In the genomic region with DNA sequence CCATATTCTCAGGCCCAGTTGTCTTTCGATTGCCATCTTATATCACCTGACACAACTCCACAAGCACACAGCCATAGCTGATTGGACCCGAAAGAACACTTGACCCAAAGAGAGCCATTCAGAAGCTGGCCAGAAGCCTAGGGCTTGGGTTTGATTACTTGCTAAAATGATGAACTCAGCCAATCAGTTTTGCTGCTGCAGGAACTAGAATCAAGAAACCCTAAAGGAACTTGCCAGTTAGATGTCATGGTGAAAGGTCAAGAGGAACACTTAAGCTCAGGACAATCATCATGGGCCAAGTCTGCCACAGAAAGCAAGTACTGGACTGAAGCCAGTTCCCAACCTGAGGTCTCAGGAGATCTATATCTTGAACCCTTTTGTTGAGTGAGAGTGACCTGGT, we compare ENCODE assay signal across 21 cellular contexts.
A peak's percentile ranks its signal among the peaks of the same experiment; 100 is the strongest.
DNase-seq lines count a peak whose midpoint lies in the region; FAIRE-seq and TF ChIP-seq lines count a peak whose summit lies in the region.
"Had no signal": no experiment of that assay in that cellular context is flagged by ENCODE, and none has a peak within 500 bp of the region (broad histone marks: within the 10 kb centered on the region; RNA-seq: fewer than 3 reads in every experiment).

No MANE protein-coding gene starts in this region.

- H3K9me3 ChIP-seq in thyroid gland (no peaks in the 10 kb centered on the region), Caco-2 (peaks cover 13% of the 10 kb centered on the region)

- no peak overlapping the region for H3K4me3 Mint-ChIP-seq in Caco-2 (ENCODE audit: unreplicated experiment)
- H3K4me3 Mint-ChIP-seq: B cell; CD8-positive, alpha-beta memory T cell; HFFc6 had no signal

- H3K4me3 ChIP-seq in thyroid gland (replicated peaks in 1 of 3) (no peak overlapping the region), Caco-2 (ENCODE audit: low read depth, low read length) (no peak overlapping the region), coronary artery (no peak overlapping the region)
- H3K4me3 ChIP-seq: BLaER1 treated with 17β-estradiol and CSF1 and Interleukin-3, amounts not matched to agents 10 nM and 100 nM had no signal

- peaks cover 3% of the 10 kb centered on the region for H3K9me3 Mint-ChIP-seq in Caco-2 (ENCODE audit: unreplicated experiment)
- H3K9me3 Mint-ChIP-seq: HFFc6 had no signal

- no peak overlapping the region for H3K27ac Mint-ChIP-seq in Caco-2 (ENCODE audit: unreplicated experiment)
- H3K27ac Mint-ChIP-seq: B cell; CD8-positive, alpha-beta memory T cell; HFFc6 had no signal

- TF ChIP-seq POLR2A in thyroid gland (IDR thresholded peaks at IDR 0.05): no peak

- POLR2A ChIA-PET in Caco-2 (lab: Charles Lee): no interaction called here

- TF ChIP-seq CTCF in VCaP (conservative IDR thresholded peaks at IDR 0.05) (no peak), thyroid gland (IDR thresholded peaks at IDR 0.05) (no peak), Caco-2 (IDR thresholded peaks at IDR 0.05; ENCODE audit: insufficient read depth in 1 of 2, low read depth in 1 of 2, low read length in 1 of 2, severe bottlenecking in 1 of 2, unreplicated experiment in 1 of 2) (no peak), coronary artery (IDR thresholded peaks at IDR 0.05) (no peak)

- no peaks in the 10 kb centered on the region for H3K36me3 ChIP-seq in thyroid gland
- no peaks in the 10 kb centered on the region for H3K36me3 ChIP-seq in Caco-2 (ENCODE audit: control insufficient read depth, insufficient read depth, low read length)

- intact Hi-C loops in thyroid gland (cut with DNase I) (no loop called here), Caco-2 (cut with micrococcal nuclease; ENCODE audit: unreplicated experiment) (no loop called here), cardiac septum (cut with DNase I) (no loop called here)

- H3K4me1 ChIP-seq in thyroid gland (peaks cover 36 to 40% of the 10 kb centered on the region in 2 donors), Caco-2 (peaks cover 9% of the 10 kb centered on the region)

- peaks cover 16% of the 10 kb centered on the region for H3K4me1 Mint-ChIP-seq in Caco-2 (ENCODE audit: low read depth, unreplicated experiment)

- no TSS peak for BruUV-seq in Caco-2 (replicated peaks; lab: Mats Ljungman, UMichigan)

- peak overlapping the region; percentile 95 for H3K27ac ChIP-seq in VCaP
- peak overlapping the region; percentile 5 to 39 (median 10) for H3K27ac ChIP-seq in thyroid gland
- H3K27ac ChIP-seq in coronary artery: no peak overlapping the region
- H3K27ac ChIP-seq: BLaER1 treated with 17β-estradiol and CSF1 and Interleukin-3, amounts not matched to agents 10 nM and 100 nM; KMS-11 had no signal

- CTCF ChIA-PET in Caco-2 (lab: Charles Lee): no interaction called here

- DNase-seq in DMS53 (lab: John Stamatoyannopoulos, UW): peak; percentile 29
- DNase-seq in GM19239 (ENCODE audit: insufficient read length, low spot score): no peak
- peak; percentile 23 to 47 for DNase-seq in thyroid gland
- no peak for DNase-seq in Caco-2
- no peak for DNase-seq in cardiac septum (ENCODE audit: low spot score)
- no peak for DNase-seq in coronary artery (ENCODE audit: low spot score)
- DNase-seq: CD8-positive, alpha-beta memory T cell; COR-L47; DMS153; DND-41; EL; GOT3; H7; HFFc6 had no signal

- H3K27me3 Mint-ChIP-seq in Caco-2 (ENCODE audit: insufficient read depth, unreplicated experiment): no peaks in the 10 kb centered on the region
- H3K27me3 Mint-ChIP-seq: B cell had no signal

- FAIRE-seq in GM19239 (lab: Jason Lieb, UNC): peak; percentile 42
- FAIRE-seq: D721Med, GM18507, HTR-8/SVneo had no signal

- no peaks in the 10 kb centered on the region for H3K27me3 ChIP-seq in thyroid gland
- H3K27me3 ChIP-seq in Caco-2 (replicated peaks; ENCODE audit: control insufficient read depth, insufficient read depth, low read length): no peaks in the 10 kb centered on the region

- 46 to 54% methylated on average over 2 of the region's 2 CpGs for WGBS in thyroid gland, 2 donors

- peaks cover under 1% of the 10 kb centered on the region for H3K36me3 Mint-ChIP-seq in Caco-2 (ENCODE audit: insufficient read depth, unreplicated experiment)

Comparison
In these comparisons a context has a peak if more than half of its experiments do, and no peak if none do; other contexts are left out.
1. DNase-seq: peak in DMS53 (single experiment) and thyroid gland (2 of 2); none in GM19239 (single experiment), Caco-2 (0 of 2), cardiac septum (single experiment) and coronary artery (single experiment).
2. H3K27ac ChIP-seq: peak in VCaP (single experiment) and thyroid gland (3 of 3); none in coronary artery (0 of 2).